Comparison of ENCODE assay signal across 1 cellular context in the genomic region with DNA sequence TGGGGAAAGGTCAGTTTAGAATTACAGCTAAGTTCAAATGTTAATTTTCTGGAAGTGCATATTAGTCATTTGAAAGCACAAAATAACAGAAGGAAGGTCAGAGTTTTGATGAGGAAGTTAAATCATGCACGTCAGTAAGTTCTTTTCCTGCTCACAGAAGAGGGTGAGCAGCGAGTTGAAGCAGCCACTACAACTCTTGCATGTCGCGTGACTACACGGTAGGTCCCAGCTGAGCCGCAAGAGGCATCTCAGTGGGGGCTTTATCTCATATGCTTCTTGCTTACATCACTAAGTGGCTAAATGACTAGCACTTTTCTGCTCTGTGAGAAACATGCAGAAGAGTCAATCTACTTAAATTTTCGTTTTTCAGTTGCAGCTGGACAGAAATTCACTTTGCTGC.
TF ChIP-seq lines count a peak whose summit lies in the region.

No MANE protein-coding gene starts in this region.

TF ChIP-seq in GM12878, 131 proteins besides CTCF, POLR2A, EP300 and RAD21 (continued from another document and continues in another):
- TF ChIP-seq, protein P1, sequence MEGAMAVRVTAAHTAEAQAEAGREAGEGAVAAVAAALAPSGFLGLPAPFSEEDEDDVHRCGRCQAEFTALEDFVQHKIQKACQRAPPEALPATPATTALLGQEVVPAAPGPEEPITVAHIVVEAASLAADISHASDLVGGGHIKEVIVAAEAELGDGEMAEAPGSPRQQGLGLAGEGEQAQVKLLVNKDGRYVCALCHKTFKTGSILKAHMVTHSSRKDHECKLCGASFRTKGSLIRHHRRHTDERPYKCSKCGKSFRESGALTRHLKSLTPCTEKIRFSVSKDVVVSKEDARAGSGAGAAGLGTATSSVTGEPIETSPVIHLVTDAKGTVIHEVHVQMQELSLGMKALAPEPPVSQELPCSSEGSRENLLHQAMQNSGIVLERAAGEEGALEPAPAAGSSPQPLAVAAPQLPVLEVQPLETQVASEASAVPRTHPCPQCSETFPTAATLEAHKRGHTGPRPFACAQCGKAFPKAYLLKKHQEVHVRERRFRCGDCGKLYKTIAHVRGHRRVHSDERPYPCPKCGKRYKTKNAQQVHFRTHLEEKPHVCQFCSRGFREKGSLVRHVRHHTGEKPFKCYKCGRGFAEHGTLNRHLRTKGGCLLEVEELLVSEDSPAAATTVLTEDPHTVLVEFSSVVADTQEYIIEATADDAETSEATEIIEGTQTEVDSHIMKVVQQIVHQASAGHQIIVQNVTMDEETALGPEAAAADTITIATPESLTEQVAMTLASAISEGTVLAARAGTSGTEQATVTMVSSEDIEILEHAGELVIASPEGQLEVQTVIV (IDR thresholded peaks at IDR 0.05; ENCODE audit: borderline replicate concordance, partially characterized antibody): no peak
- TF ChIP-seq EED (IDR thresholded peaks at IDR 0.05; ENCODE audit: low read depth) (peak; percentile 84), ETV6 (conservative IDR thresholded peaks at IDR 0.05 in 1 of 2, IDR thresholded peaks at IDR 0.05 in 1 of 2; ENCODE audit: borderline replicate concordance in 1 of 2, low read depth in 1 of 2) (peak in 1 of 2 experiments; percentile 97; a peak in 2 of 4 replicates), CBX5 (IDR thresholded peaks at IDR 0.05; ENCODE audit: low read depth) (peak; percentile 97), BMI1 (IDR thresholded peaks at IDR 0.05; ENCODE audit: borderline replicate concordance) (peak; percentile 46; the same call in 1 of the 2 replicates), RCOR1 (conservative IDR thresholded peaks at IDR 0.05; ENCODE audit: low read depth, low read length) (0 out of 2 replicates have a peak, but pooled peaks have one; percentile 45), POLR2AphosphoS5 (IDR thresholded peaks at IDR 0.05; ENCODE audit: low read length) (0 out of 2 replicates have a peak, but pooled peaks have one; percentile 27), TAF1 (IDR thresholded peaks at IDR 0.05; ENCODE audit: borderline replicate concordance, low read depth, low read length) (no peak; the same call in 1 of the 2 replicates), FOS (IDR thresholded peaks at IDR 0.05; ENCODE audit: borderline replicate concordance, extremely low read depth, insufficient read length) (no peak), MYB (IDR thresholded peaks at IDR 0.05; ENCODE audit: borderline replicate concordance, low read depth, low read length) (no peak), SUZ12 (IDR thresholded peaks at IDR 0.05; ENCODE audit: unreplicated experiment) (no peak), IKZF1 (conservative IDR thresholded peaks at IDR 0.05) (peak; percentile 78), SMAD1 (IDR thresholded peaks at IDR 0.05; ENCODE audit: low read depth, partially characterized antibody) (no peak), BHLHE40 (IDR thresholded peaks at IDR 0.05; ENCODE audit: borderline replicate concordance in 1 of 2, low read depth in 2 of 2, low read length in 1 of 2) (peak; percentile 99), SMC3 (IDR thresholded peaks at IDR 0.05; ENCODE audit: borderline replicate concordance, low read length) (no peak), BACH1 (IDR thresholded peaks at IDR 0.05; ENCODE audit: borderline replicate concordance) (peak; percentile 77; the same call in 1 of the 2 replicates), JUND (IDR thresholded peaks at IDR 0.05; ENCODE audit: low read depth, low read length) (no peak), HDGF (IDR thresholded peaks at IDR 0.05) (no peak), RB1 (IDR thresholded peaks at IDR 0.05; ENCODE audit: borderline replicate concordance) (no peak), CBX3 (IDR thresholded peaks at IDR 0.05; ENCODE audit: borderline replicate concordance, low read depth) (no peak), HDAC2 (IDR thresholded peaks at IDR 0.05) (no peak), STAT1 (conservative IDR thresholded peaks at IDR 0.05) (no peak), CHD1 (IDR thresholded peaks at IDR 0.05; ENCODE audit: low read depth, low read length) (no peak), SP1 (IDR thresholded peaks at IDR 0.05; ENCODE audit: low read depth, low read length) (peak; percentile 83), IRF4 (IDR thresholded peaks at IDR 0.05; ENCODE audit: low read depth, low read length) (peak; percentile 97), EGR1 (IDR thresholded peaks at IDR 0.05; ENCODE audit: borderline replicate concordance in 1 of 2, low read depth in 2 of 2, low read length in 2 of 2) (no peak)
- TF ChIP-seq, protein P2, sequence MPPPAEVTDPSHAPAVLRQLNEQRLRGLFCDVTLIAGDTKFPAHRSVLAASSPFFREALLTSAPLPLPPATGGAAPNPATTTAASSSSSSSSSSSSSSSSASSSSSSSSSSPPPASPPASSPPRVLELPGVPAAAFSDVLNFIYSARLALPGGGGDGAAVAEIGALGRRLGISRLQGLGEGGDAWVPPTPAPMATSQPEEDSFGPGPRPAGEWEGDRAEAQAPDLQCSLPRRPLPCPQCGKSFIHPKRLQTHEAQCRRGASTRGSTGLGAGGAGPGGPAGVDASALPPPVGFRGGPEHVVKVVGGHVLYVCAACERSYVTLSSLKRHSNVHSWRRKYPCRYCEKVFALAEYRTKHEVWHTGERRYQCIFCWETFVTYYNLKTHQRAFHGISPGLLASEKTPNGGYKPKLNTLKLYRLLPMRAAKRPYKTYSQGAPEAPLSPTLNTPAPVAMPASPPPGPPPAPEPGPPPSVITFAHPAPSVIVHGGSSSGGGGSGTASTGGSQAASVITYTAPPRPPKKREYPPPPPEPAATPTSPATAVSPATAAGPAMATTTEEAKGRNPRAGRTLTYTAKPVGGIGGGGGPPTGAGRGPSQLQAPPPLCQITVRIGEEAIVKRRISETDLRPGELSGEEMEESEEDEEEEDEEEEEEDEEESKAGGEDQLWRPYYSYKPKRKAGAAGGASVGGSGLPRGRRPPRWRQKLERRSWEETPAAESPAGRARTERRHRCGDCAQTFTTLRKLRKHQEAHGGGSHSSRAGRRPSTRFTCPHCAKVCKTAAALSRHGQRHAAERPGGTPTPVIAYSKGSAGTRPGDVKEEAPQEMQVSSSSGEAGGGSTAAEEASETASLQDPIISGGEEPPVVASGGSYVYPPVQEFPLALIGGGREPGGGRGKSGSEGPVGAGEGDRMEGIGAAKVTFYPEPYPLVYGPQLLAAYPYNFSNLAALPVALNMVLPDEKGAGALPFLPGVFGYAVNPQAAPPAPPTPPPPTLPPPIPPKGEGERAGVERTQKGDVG (CRISPR knock-in tag; IDR thresholded peaks at IDR 0.05): no peak
- TF ChIP-seq, protein P3, sequence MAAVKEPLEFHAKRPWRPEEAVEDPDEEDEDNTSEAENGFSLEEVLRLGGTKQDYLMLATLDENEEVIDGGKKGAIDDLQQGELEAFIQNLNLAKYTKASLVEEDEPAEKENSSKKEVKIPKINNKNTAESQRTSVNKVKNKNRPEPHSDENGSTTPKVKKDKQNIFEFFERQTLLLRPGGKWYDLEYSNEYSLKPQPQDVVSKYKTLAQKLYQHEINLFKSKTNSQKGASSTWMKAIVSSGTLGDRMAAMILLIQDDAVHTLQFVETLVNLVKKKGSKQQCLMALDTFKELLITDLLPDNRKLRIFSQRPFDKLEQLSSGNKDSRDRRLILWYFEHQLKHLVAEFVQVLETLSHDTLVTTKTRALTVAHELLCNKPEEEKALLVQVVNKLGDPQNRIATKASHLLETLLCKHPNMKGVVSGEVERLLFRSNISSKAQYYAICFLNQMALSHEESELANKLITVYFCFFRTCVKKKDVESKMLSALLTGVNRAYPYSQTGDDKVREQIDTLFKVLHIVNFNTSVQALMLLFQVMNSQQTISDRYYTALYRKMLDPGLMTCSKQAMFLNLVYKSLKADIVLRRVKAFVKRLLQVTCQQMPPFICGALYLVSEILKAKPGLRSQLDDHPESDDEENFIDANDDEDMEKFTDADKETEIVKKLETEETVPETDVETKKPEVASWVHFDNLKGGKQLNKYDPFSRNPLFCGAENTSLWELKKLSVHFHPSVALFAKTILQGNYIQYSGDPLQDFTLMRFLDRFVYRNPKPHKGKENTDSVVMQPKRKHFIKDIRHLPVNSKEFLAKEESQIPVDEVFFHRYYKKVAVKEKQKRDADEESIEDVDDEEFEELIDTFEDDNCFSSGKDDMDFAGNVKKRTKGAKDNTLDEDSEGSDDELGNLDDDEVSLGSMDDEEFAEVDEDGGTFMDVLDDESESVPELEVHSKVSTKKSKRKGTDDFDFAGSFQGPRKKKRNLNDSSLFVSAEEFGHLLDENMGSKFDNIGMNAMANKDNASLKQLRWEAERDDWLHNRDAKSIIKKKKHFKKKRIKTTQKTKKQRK (IDR thresholded peaks at IDR 0.05; ENCODE audit: low read depth, low read length): no peak
- TF ChIP-seq, protein P4, sequence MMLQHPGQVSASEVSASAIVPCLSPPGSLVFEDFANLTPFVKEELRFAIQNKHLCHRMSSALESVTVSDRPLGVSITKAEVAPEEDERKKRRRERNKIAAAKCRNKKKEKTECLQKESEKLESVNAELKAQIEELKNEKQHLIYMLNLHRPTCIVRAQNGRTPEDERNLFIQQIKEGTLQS (IDR thresholded peaks at IDR 0.05; ENCODE audit: borderline replicate concordance, extremely low read depth, low read depth, low read length): no peak
- TF ChIP-seq, protein P5, sequence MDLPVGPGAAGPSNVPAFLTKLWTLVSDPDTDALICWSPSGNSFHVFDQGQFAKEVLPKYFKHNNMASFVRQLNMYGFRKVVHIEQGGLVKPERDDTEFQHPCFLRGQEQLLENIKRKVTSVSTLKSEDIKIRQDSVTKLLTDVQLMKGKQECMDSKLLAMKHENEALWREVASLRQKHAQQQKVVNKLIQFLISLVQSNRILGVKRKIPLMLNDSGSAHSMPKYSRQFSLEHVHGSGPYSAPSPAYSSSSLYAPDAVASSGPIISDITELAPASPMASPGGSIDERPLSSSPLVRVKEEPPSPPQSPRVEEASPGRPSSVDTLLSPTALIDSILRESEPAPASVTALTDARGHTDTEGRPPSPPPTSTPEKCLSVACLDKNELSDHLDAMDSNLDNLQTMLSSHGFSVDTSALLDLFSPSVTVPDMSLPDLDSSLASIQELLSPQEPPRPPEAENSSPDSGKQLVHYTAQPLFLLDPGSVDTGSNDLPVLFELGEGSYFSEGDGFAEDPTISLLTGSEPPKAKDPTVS (IDR thresholded peaks at IDR 0.05; ENCODE audit: low read depth, low read length): no peak
- TF ChIP-seq, protein P6, sequence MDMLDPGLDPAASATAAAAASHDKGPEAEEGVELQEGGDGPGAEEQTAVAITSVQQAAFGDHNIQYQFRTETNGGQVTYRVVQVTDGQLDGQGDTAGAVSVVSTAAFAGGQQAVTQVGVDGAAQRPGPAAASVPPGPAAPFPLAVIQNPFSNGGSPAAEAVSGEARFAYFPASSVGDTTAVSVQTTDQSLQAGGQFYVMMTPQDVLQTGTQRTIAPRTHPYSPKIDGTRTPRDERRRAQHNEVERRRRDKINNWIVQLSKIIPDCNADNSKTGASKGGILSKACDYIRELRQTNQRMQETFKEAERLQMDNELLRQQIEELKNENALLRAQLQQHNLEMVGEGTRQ (IDR thresholded peaks at IDR 0.05; ENCODE audit: borderline replicate concordance, low read depth, low read length): no peak; the same call in 1 of the 2 replicates
- TF ChIP-seq, protein P7, sequence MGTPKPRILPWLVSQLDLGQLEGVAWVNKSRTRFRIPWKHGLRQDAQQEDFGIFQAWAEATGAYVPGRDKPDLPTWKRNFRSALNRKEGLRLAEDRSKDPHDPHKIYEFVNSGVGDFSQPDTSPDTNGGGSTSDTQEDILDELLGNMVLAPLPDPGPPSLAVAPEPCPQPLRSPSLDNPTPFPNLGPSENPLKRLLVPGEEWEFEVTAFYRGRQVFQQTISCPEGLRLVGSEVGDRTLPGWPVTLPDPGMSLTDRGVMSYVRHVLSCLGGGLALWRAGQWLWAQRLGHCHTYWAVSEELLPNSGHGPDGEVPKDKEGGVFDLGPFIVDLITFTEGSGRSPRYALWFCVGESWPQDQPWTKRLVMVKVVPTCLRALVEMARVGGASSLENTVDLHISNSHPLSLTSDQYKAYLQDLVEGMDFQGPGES (IDR thresholded peaks at IDR 0.05): no peak
- TF ChIP-seq, protein P8, sequence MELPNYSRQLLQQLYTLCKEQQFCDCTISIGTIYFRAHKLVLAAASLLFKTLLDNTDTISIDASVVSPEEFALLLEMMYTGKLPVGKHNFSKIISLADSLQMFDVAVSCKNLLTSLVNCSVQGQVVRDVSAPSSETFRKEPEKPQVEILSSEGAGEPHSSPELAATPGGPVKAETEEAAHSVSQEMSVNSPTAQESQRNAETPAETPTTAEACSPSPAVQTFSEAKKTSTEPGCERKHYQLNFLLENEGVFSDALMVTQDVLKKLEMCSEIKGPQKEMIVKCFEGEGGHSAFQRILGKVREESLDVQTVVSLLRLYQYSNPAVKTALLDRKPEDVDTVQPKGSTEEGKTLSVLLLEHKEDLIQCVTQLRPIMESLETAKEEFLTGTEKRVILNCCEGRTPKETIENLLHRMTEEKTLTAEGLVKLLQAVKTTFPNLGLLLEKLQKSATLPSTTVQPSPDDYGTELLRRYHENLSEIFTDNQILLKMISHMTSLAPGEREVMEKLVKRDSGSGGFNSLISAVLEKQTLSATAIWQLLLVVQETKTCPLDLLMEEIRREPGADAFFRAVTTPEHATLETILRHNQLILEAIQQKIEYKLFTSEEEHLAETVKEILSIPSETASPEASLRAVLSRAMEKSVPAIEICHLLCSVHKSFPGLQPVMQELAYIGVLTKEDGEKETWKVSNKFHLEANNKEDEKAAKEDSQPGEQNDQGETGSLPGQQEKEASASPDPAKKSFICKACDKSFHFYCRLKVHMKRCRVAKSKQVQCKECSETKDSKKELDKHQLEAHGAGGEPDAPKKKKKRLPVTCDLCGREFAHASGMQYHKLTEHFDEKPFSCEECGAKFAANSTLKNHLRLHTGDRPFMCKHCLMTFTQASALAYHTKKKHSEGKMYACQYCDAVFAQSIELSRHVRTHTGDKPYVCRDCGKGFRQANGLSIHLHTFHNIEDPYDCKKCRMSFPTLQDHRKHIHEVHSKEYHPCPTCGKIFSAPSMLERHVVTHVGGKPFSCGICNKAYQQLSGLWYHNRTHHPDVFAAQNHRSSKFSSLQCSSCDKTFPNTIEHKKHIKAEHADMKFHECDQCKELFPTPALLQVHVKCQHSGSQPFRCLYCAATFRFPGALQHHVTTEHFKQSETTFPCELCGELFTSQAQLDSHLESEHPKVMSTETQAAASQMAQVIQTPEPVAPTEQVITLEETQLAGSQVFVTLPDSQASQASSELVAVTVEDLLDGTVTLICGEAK (IDR thresholded peaks at IDR 0.05; ENCODE audit: borderline replicate concordance): no peak
- TF ChIP-seq, protein P9, sequence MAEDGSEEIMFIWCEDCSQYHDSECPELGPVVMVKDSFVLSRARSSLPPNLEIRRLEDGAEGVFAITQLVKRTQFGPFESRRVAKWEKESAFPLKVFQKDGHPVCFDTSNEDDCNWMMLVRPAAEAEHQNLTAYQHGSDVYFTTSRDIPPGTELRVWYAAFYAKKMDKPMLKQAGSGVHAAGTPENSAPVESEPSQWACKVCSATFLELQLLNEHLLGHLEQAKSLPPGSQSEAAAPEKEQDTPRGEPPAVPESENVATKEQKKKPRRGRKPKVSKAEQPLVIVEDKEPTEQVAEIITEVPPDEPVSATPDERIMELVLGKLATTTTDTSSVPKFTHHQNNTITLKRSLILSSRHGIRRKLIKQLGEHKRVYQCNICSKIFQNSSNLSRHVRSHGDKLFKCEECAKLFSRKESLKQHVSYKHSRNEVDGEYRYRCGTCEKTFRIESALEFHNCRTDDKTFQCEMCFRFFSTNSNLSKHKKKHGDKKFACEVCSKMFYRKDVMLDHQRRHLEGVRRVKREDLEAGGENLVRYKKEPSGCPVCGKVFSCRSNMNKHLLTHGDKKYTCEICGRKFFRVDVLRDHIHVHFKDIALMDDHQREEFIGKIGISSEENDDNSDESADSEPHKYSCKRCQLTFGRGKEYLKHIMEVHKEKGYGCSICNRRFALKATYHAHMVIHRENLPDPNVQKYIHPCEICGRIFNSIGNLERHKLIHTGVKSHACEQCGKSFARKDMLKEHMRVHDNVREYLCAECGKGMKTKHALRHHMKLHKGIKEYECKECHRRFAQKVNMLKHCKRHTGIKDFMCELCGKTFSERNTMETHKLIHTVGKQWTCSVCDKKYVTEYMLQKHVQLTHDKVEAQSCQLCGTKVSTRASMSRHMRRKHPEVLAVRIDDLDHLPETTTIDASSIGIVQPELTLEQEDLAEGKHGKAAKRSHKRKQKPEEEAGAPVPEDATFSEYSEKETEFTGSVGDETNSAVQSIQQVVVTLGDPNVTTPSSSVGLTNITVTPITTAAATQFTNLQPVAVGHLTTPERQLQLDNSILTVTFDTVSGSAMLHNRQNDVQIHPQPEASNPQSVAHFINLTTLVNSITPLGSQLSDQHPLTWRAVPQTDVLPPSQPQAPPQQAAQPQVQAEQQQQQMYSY (CRISPR knock-in tag; IDR thresholded peaks at IDR 0.05): no peak
